Comparison of ENCODE assay signal across 9 cellular contexts in the genomic region with DNA sequence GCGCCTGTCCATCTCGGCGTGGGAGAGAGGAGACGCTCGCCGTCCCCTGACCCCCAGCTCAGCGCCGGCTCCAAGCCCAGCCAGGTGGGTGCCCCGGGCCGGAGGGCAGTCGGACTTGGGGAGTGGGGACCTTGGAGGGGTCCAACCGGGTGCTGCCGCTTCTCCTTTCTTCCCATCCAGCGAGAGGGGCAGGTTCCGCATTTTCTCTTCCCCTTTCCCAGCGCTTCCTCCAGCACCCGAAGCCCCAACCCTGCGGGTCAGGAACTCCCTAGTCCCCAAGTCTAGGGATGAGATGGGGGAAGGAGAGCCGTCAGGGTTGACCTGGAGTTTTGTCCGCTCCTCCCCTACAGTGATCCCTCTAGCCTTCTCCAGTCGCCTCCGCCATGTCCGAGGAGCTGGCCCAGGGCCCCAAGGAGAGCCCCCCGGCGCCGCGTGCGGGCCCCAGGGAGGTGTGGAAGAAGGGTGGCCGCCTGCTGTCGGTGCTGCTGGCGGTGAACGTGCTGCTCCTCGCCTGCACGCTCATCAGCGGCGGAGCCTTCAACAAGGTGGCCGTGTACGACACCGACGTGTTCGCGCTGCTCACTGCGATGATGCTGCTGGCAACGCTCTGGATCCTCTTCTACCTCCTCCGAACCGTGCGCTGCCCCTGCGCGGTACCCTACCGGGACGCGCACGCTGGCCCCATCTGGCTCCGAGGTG. TPM values are rescaled to one million over a fixed set of nuclear protein-coding genes. Genes with fewer than 3 reads are reported as not detected.
DNase-seq lines count a peak whose midpoint lies in the region; ATAC-seq and TF ChIP-seq lines count a peak whose summit lies in the region.
"Had no signal": no experiment of that assay in that cellular context is flagged by ENCODE, and none has a peak within 500 bp of the region (broad histone marks: within the 10 kb centered on the region; RNA-seq: fewer than 3 reads in every experiment).

A gene with protein sequence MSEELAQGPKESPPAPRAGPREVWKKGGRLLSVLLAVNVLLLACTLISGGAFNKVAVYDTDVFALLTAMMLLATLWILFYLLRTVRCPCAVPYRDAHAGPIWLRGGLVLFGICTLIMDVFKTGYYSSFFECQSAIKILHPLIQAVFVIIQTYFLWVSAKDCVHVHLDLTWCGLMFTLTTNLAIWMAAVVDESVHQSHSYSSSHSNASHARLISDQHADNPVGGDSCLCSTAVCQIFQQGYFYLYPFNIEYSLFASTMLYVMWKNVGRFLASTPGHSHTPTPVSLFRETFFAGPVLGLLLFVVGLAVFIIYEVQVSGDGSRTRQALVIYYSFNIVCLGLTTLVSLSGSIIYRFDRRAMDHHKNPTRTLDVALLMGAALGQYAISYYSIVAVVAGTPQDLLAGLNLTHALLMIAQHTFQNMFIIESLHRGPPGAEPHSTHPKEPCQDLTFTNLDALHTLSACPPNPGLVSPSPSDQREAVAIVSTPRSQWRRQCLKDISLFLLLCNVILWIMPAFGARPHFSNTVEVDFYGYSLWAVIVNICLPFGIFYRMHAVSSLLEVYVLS (plus strand): TSS at position 24 of the 699 bp plus-strand sequence. CDS start 360 bp downstream, at position 384.

- no peaks in the 10 kb centered on the region for H3K4me1 ChIP-seq in skeletal muscle satellite cell (ENCODE audit: control insufficient read depth, insufficient read depth, low read length)
- 0 out of 2 replicates have a peak, but pooled peaks cover 2% of the 10 kb centered on the region for H3K4me1 ChIP-seq in SJCRH30

- intact Hi-C loops in left ventricle myocardium superior (cut with micrococcal nuclease): no loop called here

- peak within 1 kb of the TSS; percentile 71 for H3K4me2 ChIP-seq in skeletal muscle satellite cell (ENCODE audit: low read length)

- H3K36me3 ChIP-seq in skeletal muscle satellite cell (ENCODE audit: insufficient read depth, low read length) (no peaks in the 10 kb centered on the region), SJCRH30 (no peaks in the 10 kb centered on the region)

- POLR2A ChIA-PET in HEK293T (lab: Yijun Ruan, JAX): interaction anchor here (1.7 to 2.4 kb wide), 3 partner anchors 51 to 88 kb away, joined by 6 to 11 read pairs (median 10); a partner anchor contains a TSS

- H3K27me3 ChIP-seq in skeletal muscle satellite cell (ENCODE audit: control insufficient read depth, insufficient read depth, low read length) (peaks cover 78% of the 10 kb centered on the region), SJCRH30 (peaks cover 50% of the 10 kb centered on the region)

- peak; percentile 51 for DNase-seq in DMS53 (lab: John Stamatoyannopoulos, UW)
- no peak for DNase-seq in DMS53 treated with DMSO at 0.1 percent for 48 hours (lab: John Stamatoyannopoulos, UW; ENCODE audit: unreplicated experiment)
- DNase-seq in SKM-1 (lab: John Stamatoyannopoulos, UW; ENCODE audit: unreplicated experiment): peak; percentile 31
- DNase-seq in left ventricle myocardium superior: peak; percentile 45
- DNase-seq in SJCRH30: no peak
- DNase-seq in NCI-H1105 (lab: John Stamatoyannopoulos, UW): no peak
- no peak for DNase-seq in HEK293T (ENCODE audit: extremely low spot score)

- no peaks in the 10 kb centered on the region for H3K9me3 ChIP-seq in skeletal muscle satellite cell (replicated peaks; ENCODE audit: low read length)
- no peaks in the 10 kb centered on the region for H3K9me3 ChIP-seq in SJCRH30 (replicated peaks)

- peak within 1 kb of the TSS; percentile 34 for H3K4me3 ChIP-seq in skeletal muscle satellite cell (ENCODE audit: low read length)
- no peak within 1 kb of the TSS for H3K4me3 ChIP-seq in SJCRH30

- no peak within 1 kb of the TSS for H3K27ac ChIP-seq in SJCRH30
- H3K27ac ChIP-seq: 22Rv1 had no signal

- ATAC-seq in left ventricle myocardium superior: peak; percentile 42

- no peak within 1 kb of the TSS for H3K9ac ChIP-seq in skeletal muscle satellite cell (ENCODE audit: low read depth, low read length)

- CTCF ChIA-PET in HEK293T (lab: Yijun Ruan, JAX): interaction anchor here (0.6 to 2.8 kb wide), 7 partner anchors 11 to 51 kb away, joined by 3 to 23 read pairs (median 7); a partner anchor contains a TSS

TF ChIP-seq in HEK293T, 16 proteins besides CTCF, POLR2A, EP300 and RAD21:
- TF ChIP-seq ELF4 (IDR thresholded peaks at IDR 0.05) (no peak), ZNF384 (IDR thresholded peaks at IDR 0.05) (no peak), L3MBTL2 (conservative IDR thresholded peaks at IDR 0.05) (no peak), TARDBP (IDR thresholded peaks at IDR 0.05) (no peak), HDGF (IDR thresholded peaks at IDR 0.05; ENCODE audit: borderline replicate concordance) (no peak), FOXM1 (IDR thresholded peaks at IDR 0.05; ENCODE audit: borderline replicate concordance) (no peak), SUZ12 (IDR thresholded peaks at IDR 0.05) (no peak), FOXA1 (IDR thresholded peaks at IDR 0.05) (no peak), ARNT (IDR thresholded peaks at IDR 0.05) (no peak), LEF1 (IDR thresholded peaks at IDR 0.05; ENCODE audit: borderline replicate concordance) (no peak), FOXK2 (IDR thresholded peaks at IDR 0.05) (no peak), BHLHE40 (IDR thresholded peaks at IDR 0.05; ENCODE audit: borderline replicate concordance) (no peak), SP1 (IDR thresholded peaks at IDR 0.05) (no peak)

RNA-seq across cellular contexts. Expression of the gene that starts here (rescaled TPM):
- not detected for total RNA-seq in left ventricle myocardium superior
- not detected in 2 replicates for total RNA-seq in skeletal muscle satellite cell (2012; rRNA removed)
- total RNA-seq in SJCRH30 (2014; rRNA removed; shearing (Covaris generic)): not detected in 2 replicates

Comparison
In these comparisons a context has a peak if more than half of its experiments do, and no peak if none do; other contexts are left out.
1. DNase-seq: peak in DMS53 (single experiment) and SKM-1 (single experiment); none in DMS53 treated with DMSO at 0.1 percent for 48 hours (single experiment), SJCRH30 (0 of 2), NCI-H1105 (single experiment) and HEK293T (single experiment).
2. Peak in DNase-seq and ATAC-seq in left ventricle myocardium superior; RNA of the gene not detected or under 1 TPM.